Comparison of ENCODE assay signal across 9 cellular contexts in the genomic region with DNA sequence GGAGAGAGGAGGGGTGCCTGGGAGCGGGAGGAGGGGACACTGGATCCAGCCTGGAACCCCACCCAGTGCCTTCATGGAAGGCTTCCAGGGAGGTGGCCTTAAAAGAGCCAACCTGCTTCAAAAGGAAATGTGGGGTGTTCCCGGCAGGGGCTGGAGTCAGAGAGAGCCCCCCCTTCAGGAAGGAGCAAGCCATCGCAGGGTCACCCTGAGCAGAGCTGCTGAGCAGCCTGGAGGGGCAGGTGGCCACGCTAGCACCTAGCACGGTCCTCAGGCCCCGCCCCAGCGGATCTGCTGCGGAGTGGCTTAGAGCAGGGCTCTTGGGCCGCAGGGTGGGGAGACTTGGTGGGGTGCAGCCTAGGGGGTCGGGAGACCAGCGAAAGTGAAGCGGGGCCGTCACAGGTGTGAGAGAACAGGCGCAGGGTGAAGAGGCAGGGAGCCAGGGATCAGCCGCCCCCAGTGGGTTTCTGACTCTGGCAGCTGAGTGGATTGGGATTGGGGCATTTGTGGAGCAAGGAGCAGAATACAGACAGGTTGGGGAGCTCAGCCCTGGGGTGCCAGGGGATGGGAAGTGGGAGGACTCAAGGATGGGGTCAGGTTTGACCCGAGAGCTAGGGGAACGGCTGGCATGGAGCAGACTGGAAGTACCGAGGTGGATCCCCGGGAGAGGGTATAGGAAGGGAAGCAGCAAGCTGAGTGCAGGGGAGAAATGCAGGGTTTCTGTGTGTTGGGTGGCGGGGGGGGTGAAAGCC. TPM values are rescaled to one million over a fixed set of nuclear protein-coding genes. Genes with fewer than 3 reads are reported as not detected.
A peak's percentile ranks its signal among the peaks of the same experiment; 100 is the strongest.
DNase-seq lines count a peak whose midpoint lies in the region; TF ChIP-seq lines count a peak whose summit lies in the region.
"Had no signal": no experiment of that assay in that cellular context is flagged by ENCODE, and none has a peak within 500 bp of the region (broad histone marks: within the 10 kb centered on the region; RNA-seq: fewer than 3 reads in every experiment).

No MANE protein-coding gene starts in this region.

- peak; percentile 65 for DNase-seq in DMS 273 (lab: John Stamatoyannopoulos, UW; ENCODE audit: unreplicated experiment)
- DNase-seq in DMS 273 treated with DMSO at 0.1 percent for 48 hours (lab: John Stamatoyannopoulos, UW), result no peak
- DNase-seq in NCI-H510A (lab: John Stamatoyannopoulos, UW), result peak; percentile 29
- peak; percentile 51 to 56 for DNase-seq in erythroblast (lab: John Stamatoyannopoulos, UW)
- DNase-seq in retinal pigment epithelial cell (ENCODE audit: low read depth), result no peak
- DNase-seq in DMS153 (lab: John Stamatoyannopoulos, UW), result no peak
- no peak for DNase-seq in activated CD4-positive, CD25-positive, alpha-beta regulatory T cell (lab: John Stamatoyannopoulos, UW)
- DNase-seq in A172 (ENCODE audit: low spot score), result no peak
- DNase-seq: NCI-H146 had no signal

- TF ChIP-seq CTCF in retinal pigment epithelial cell (conservative IDR thresholded peaks at IDR 0.05; ENCODE audit: low read depth, low read length), result peak; percentile 48

- no peak for TF ChIP-seq POLR2A in erythroblast (IDR thresholded peaks at IDR 0.05; ENCODE audit: low read length)

- H3K4me3 ChIP-seq in retinal pigment epithelial cell (ENCODE audit: low read length), result no peak overlapping the region

RNA-seq across cellular contexts. Expression of a gene that starts 1.5 kb away (rescaled TPM):
- total RNA-seq in A172 (2014; rRNA removed; shearing (Covaris generic)), result 0.14 and 1.1 TPM in 2 replicates

RNA-seq across cellular contexts. Expression of a gene that starts 9.3 kb away (rescaled TPM):
- 146 and 238 TPM in 2 replicates for total RNA-seq in A172 (2014; rRNA removed; shearing (Covaris generic))

RNA-seq across cellular contexts. Expression of a gene that starts 23.2 kb away (rescaled TPM):
- total RNA-seq in A172 (2014; rRNA removed; shearing (Covaris generic)), result 84.2 and 87.7 TPM in 2 replicates

RNA-seq across cellular contexts. Expression of a gene that starts 40.6 kb away (rescaled TPM):
- 60.6 and 70.1 TPM in 2 replicates for total RNA-seq in A172 (2014; rRNA removed; shearing (Covaris generic))

RNA-seq across cellular contexts. Expression of a gene that starts 52.4 kb away (rescaled TPM):
- total RNA-seq in A172 (2014; rRNA removed; shearing (Covaris generic)), result 16.7 and 20.6 TPM in 2 replicates

Comparison
In these comparisons a context has a peak if more than half of its experiments do, and no peak if none do; other contexts are left out.
1. DNase-seq: peak in DMS 273 (single experiment), NCI-H510A (single experiment) and erythroblast (2 of 2); none in DMS 273 treated with DMSO at 0.1 percent for 48 hours (single experiment), retinal pigment epithelial cell (single experiment), DMS153 (single experiment), activated CD4-positive, CD25-positive, alpha-beta regulatory T cell (0 of 4) and A172 (single experiment).